ENCODE assay signal across 18 cellular contexts in the genomic region with DNA sequence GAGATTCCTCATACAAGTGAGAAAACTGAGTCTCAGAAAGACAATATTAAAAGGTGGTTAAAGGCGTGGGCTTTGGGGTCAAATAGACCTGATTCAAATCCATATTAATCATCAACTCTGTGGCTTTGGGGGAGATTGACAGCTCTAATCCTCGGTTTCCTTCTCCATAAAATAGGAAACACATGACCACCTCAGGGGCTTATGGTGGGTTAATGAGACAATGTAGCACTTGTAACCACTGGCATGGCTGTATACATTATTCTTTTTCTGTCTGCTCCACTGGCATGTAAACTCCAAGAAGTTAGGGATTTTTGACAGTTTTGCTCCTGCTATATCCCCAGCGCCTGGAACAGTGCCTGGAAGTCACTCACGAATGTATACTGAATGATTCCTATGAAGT.
"Had no signal": no experiment of that assay in that cellular context is flagged by ENCODE, and none has a peak within 500 bp of the region (broad histone marks: within the 10 kb centered on the region; RNA-seq: fewer than 3 reads in every experiment).

No MANE protein-coding gene starts in this region.

- H3K9me3 ChIP-seq: lower lobe of right lung, mucosa of descending colon had no signal

- H3K4me1 ChIP-seq: esophagus muscularis mucosa, foreskin keratinocyte, gastroesophageal sphincter, heart right ventricle, left lung, lower lobe of right lung had no signal

- H3K27ac ChIP-seq: coronary artery, dorsolateral prefrontal cortex, esophagus muscularis mucosa, foreskin keratinocyte, gastroesophageal sphincter, heart right ventricle, left lung, lower lobe of right lung had no signal

- H3K4me3 ChIP-seq: coronary artery, dorsolateral prefrontal cortex, esophagus muscularis mucosa, gastroesophageal sphincter, heart right ventricle, left lung, lower lobe of right lung, mucosa of descending colon had no signal

- H3K36me3 ChIP-seq: esophagus muscularis mucosa, gastroesophageal sphincter, heart right ventricle, left lung, lower lobe of right lung had no signal

- ATAC-seq: foreskin keratinocyte, gastroesophageal sphincter, heart right ventricle, left cardiac atrium, left lung, left ventricle myocardium superior, lower lobe of right lung, mucosa of descending colon had no signal

- DNase-seq: dermis blood vessel endothelial cell; dorsolateral prefrontal cortex; effector CD4-positive, alpha-beta T cell; effector memory CD4-positive, alpha-beta T cell; foreskin keratinocyte; glutamatergic neuron; head of caudate nucleus; heart right ventricle; hippocampal formation; left cardiac atrium; left lung; left ventricle myocardium superior; lower lobe of right lung; mesenchymal stem cell; mucosa of descending colon had no signal

- H3K27me3 ChIP-seq: dorsolateral prefrontal cortex, esophagus muscularis mucosa, foreskin keratinocyte, gastroesophageal sphincter, heart right ventricle, left lung had no signal
